In genomic region chr5:180303226-180304015, GRCh38 we compare ENCODE assay signal across 28 cellular contexts.
"Had no signal": no experiment of that assay in that cellular context is flagged by ENCODE, and none has a peak within 500 bp of the region (broad histone marks: within the 10 kb centered on the region; RNA-seq: fewer than 3 reads in every experiment).

No MANE protein-coding gene starts in this region.

- H3K36me3 Mint-ChIP-seq: naive B cell; natural killer cell; stimulated activated memory B cell treated with anti-CD40 and anti-IgM and Interleukin-4, amounts not matched to agents 10 μg/mL and 1 μg/mL and 100 μg/mL, for 72 hours had no signal

- H2AFZ ChIP-seq: neural progenitor cell had no signal

- H3K4me2 ChIP-seq: neural progenitor cell, smooth muscle cell had no signal

- H3K27ac ChIP-seq: neural progenitor cell, pancreas, prostate gland, skin epidermis, spleen, suprapubic skin, testis, tibial artery, transverse colon, upper lobe of left lung, uterus had no signal

- ATAC-seq: natural killer cell; pancreas; right cardiac atrium; sciatic nerve; stimulated activated naive CD8-positive, alpha-beta T cell treated with anti-CD3 and anti-CD28 coated beads, Interleukin-15, Interleukin-2, amounts not matched to agents 100 U/mL and 50 U/mL, for 24 hours had no signal

- H3K4me3 Mint-ChIP-seq: naive B cell; natural killer cell; nephron; neural progenitor cell; stimulated activated memory B cell treated with anti-CD40 and anti-IgM and Interleukin-4, amounts not matched to agents 10 μg/mL and 1 μg/mL and 100 μg/mL, for 72 hours; stimulated activated naive CD8-positive, alpha-beta T cell treated with anti-CD3 and anti-CD28 coated beads, Interleukin-15, amount 100 ng/mL, for 72 hours had no signal

- H3K9ac ChIP-seq: neural progenitor cell had no signal

- H3K36me3 ChIP-seq: neural progenitor cell, pancreas, prostate gland, spleen, transverse colon, uterus had no signal

- H3K9me3 Mint-ChIP-seq: naive B cell; natural killer cell; nephron; neural progenitor cell; stimulated activated memory B cell treated with anti-CD40 and anti-IgM and Interleukin-4, amounts not matched to agents 10 μg/mL and 1 μg/mL and 100 μg/mL, for 72 hours; stimulated activated naive CD8-positive, alpha-beta T cell treated with anti-CD3 and anti-CD28 coated beads, Interleukin-15, amount 100 ng/mL, for 72 hours had no signal

- H3K27me3 ChIP-seq: neural progenitor cell, pancreas, suprapubic skin, testis, tibial artery, transverse colon, upper lobe of left lung, uterus had no signal

- H3K4me3 ChIP-seq: neural progenitor cell, pancreas, prostate gland, skin epidermis, smooth muscle cell, spleen, suprapubic skin, testis, tibial artery, transverse colon, upper lobe of left lung, uterus had no signal

- H3K9me3 ChIP-seq: pancreas, prostate gland, spleen, suprapubic skin, testis, tibial artery, transverse colon, upper lobe of left lung, uterus had no signal

- H3K4me1 ChIP-seq: neural progenitor cell, pancreas, prostate gland, spleen, suprapubic skin, testis, tibial artery, transverse colon, upper lobe of left lung, uterus had no signal

- DNase-seq: naive B cell; natural killer cell; occipital lobe; pancreas; right cardiac atrium; spleen; stimulated activated CD4-positive, alpha-beta T cell treated with anti-CD3 and anti-CD28 coated beads, Interleukin-12 subunit alpha, Interleukin-12 subunit beta, amount 100 ng/mL, for 4 hours; stimulated activated CD4-positive, alpha-beta T cell treated with anti-CD3 and anti-CD28 coated beads, Interleukin-1b, Interleukin-23, amount 100 ng/mL, for 48 hours; stimulated activated CD4-positive, alpha-beta T cell treated with anti-CD3 and anti-CD28 coated beads, Interleukin-4, amount 100 ng/mL, for 1 hour; stimulated activated CD4-positive, alpha-beta T cell treated with anti-CD3 and anti-CD28 coated beads, Interleukin-4, amount 100 ng/mL, for 4 hours; stimulated activated CD8-positive, alpha-beta memory T cell treated with anti-CD3 and anti-CD28 coated beads, Interleukin-4, amount 100 ng/mL, for 48 hours; stimulated activated naive CD4-positive, alpha-beta T cell; stimulated activated naive CD8-positive, alpha-beta T cell treated with anti-CD3 and anti-CD28 coated beads, Interleukin-15, amount 100 ng/mL, for 72 hours; stimulated activated naive CD8-positive, alpha-beta T cell treated with anti-CD3 and anti-CD28 coated beads, Interleukin-15, Interleukin-2, amounts not matched to agents 100 U/mL and 50 U/mL, for 24 hours; substantia nigra; testis; tibial artery; transverse colon; upper lobe of left lung; uterus had no signal

- H3K27ac Mint-ChIP-seq: natural killer cell; nephron; neural progenitor cell; stimulated activated memory B cell treated with anti-CD40 and anti-IgM and Interleukin-4, amounts not matched to agents 10 μg/mL and 1 μg/mL and 100 μg/mL, for 72 hours; stimulated activated naive CD8-positive, alpha-beta T cell treated with anti-CD3 and anti-CD28 coated beads, Interleukin-15, amount 100 ng/mL, for 72 hours had no signal

- H3K4me1 Mint-ChIP-seq: naive B cell; natural killer cell; nephron; neural progenitor cell; stimulated activated memory B cell treated with anti-CD40 and anti-IgM and Interleukin-4, amounts not matched to agents 10 μg/mL and 1 μg/mL and 100 μg/mL, for 72 hours; stimulated activated naive CD8-positive, alpha-beta T cell treated with anti-CD3 and anti-CD28 coated beads, Interleukin-15, amount 100 ng/mL, for 72 hours had no signal

- H3K27me3 Mint-ChIP-seq: stimulated activated memory B cell treated with anti-CD40 and anti-IgM and Interleukin-4, amounts not matched to agents 10 μg/mL and 1 μg/mL and 100 μg/mL, for 72 hours; stimulated activated naive CD8-positive, alpha-beta T cell treated with anti-CD3 and anti-CD28 coated beads, Interleukin-15, amount 100 ng/mL, for 72 hours had no signal
